16 cellular contexts compared by ENCODE assay signal in the genomic region with DNA sequence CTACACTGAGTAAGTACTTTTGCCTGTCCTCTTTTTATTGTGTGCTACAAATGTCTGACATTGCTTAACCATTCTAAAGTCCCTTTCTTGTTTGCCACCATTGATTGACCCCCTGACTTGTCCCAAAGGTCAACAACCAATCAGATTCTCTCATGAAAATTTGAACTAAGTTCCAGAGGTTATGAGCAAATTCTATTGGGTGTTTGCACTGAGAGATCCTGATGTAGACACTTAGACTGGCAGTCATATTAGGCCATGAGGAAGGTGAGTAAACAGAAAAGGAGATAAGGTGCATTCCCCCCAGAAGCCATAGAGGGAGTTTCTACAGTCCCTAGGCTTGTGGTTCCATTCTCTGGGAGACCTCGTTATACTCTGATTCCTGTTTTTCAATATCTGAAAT.
DNase-seq lines count a peak whose midpoint lies in the region; ATAC-seq and TF ChIP-seq lines count a peak whose summit lies in the region.
"Had no signal": no experiment of that assay in that cellular context is flagged by ENCODE, and none has a peak within 500 bp of the region (broad histone marks: within the 10 kb centered on the region; RNA-seq: fewer than 3 reads in every experiment).

No MANE protein-coding gene starts in this region.

- no peak overlapping the region for H3K9ac ChIP-seq in liver (ENCODE audit: low read depth in 1 of 2, low read length in 2 of 2)

- 25% methylated on average over 1 of the region's 1 CpG for WGBS in liver

- TF ChIP-seq CTCF in liver (IDR thresholded peaks at IDR 0.05; ENCODE audit: low read depth, low read length, missing input control), result no peak

- no peak overlapping the region for H3K4me3 ChIP-seq in liver (ENCODE audit: low read depth in 1 of 3, low read length in 3 of 3)
- H3K4me3 ChIP-seq: GM12878, GM23338 had no signal

- no peak for ATAC-seq in HG02981 (IDR thresholded peaks at IDR 0.05; ENCODE audit: unreplicated experiment)
- no peak for ATAC-seq in GM19035 (IDR thresholded peaks at IDR 0.05; ENCODE audit: unreplicated experiment)
- ATAC-seq: CD8-positive, alpha-beta T cell; GM12878; GM23338 had no signal

- H3K27ac ChIP-seq in liver (ENCODE audit: low read depth in 1 of 2, low read length in 2 of 2), result peak overlapping the region in 1 of 2 donors; percentile 40
- H3K27ac ChIP-seq: 22Rv1, HL-60 had no signal

- H3K27me3 ChIP-seq in liver (ENCODE audit: control insufficient read depth in 4 of 4, insufficient read depth in 4 of 4, low read length in 3 of 4), result no peaks in the 10 kb centered on the region

- no peaks in the 10 kb centered on the region for H3K36me3 ChIP-seq in liver (ENCODE audit: control insufficient read depth in 4 of 4, insufficient read depth in 3 of 4, low read depth in 1 of 4, low read length in 3 of 4)

- no peaks in the 10 kb centered on the region for H3K9me3 ChIP-seq in liver (ENCODE audit: control insufficient read depth in 4 of 4, low read length in 3 of 4)

- DNase-seq in NCI-H82 (lab: John Stamatoyannopoulos, UW) (peak; percentile 1), NCI-H82 treated with DMSO at 0.1 percent for 48 hours (lab: John Stamatoyannopoulos, UW; ENCODE audit: unreplicated experiment) (no peak), SW480 (ENCODE audit: low spot score) (peak; percentile 31), NCI-H146 treated with DMSO at 0.1 percent for 48 hours (lab: John Stamatoyannopoulos, UW; ENCODE audit: unreplicated experiment) (no peak)
- DNase-seq: CD8-positive, alpha-beta T cell; COR-L47; DMS53; GF-D8; H7 had no signal

- peak; percentile 59 to 65 for TF ChIP-seq RAD21 in liver (IDR thresholded peaks at IDR 0.05)

- peaks cover 9 to 37% (median 29%) of the 10 kb centered on the region in 4 donors for H3K4me1 ChIP-seq in liver (ENCODE audit: control insufficient read depth in 4 of 4, insufficient read depth in 4 of 4, low read length in 3 of 4)

TF ChIP-seq in liver, 16 proteins besides CTCF, POLR2A, EP300 and RAD21:
- TF ChIP-seq HNF4G (IDR thresholded peaks at IDR 0.05) (peak; percentile 82), EGR1 (IDR thresholded peaks at IDR 0.05; ENCODE audit: low read depth in 2 of 2) (peak in 1 of 2 donors; percentile 61), FOXA2 (IDR thresholded peaks at IDR 0.05) (peak; percentile 87), FOXA1 (IDR thresholded peaks at IDR 0.05) (peak; percentile 91), YY1 (IDR thresholded peaks at IDR 0.05) (peak; percentile 95), RXRA (IDR thresholded peaks at IDR 0.05) (peak; percentile 90 to 96), NR2F2 (IDR thresholded peaks at IDR 0.05) (peak; percentile 51), TAF1 (conservative IDR thresholded peaks at IDR 0.05) (no peak), JUND (IDR thresholded peaks at IDR 0.05) (peak; percentile 61 to 79), ATF3 (IDR thresholded peaks at IDR 0.05) (no peak), REST (IDR thresholded peaks at IDR 0.05) (peak; percentile 87), SP1 (IDR thresholded peaks at IDR 0.05) (peak; percentile 87), HNF4A (conservative IDR thresholded peaks at IDR 0.05) (peak; percentile 94 to 97)
- TF ChIP-seq, protein P1, sequence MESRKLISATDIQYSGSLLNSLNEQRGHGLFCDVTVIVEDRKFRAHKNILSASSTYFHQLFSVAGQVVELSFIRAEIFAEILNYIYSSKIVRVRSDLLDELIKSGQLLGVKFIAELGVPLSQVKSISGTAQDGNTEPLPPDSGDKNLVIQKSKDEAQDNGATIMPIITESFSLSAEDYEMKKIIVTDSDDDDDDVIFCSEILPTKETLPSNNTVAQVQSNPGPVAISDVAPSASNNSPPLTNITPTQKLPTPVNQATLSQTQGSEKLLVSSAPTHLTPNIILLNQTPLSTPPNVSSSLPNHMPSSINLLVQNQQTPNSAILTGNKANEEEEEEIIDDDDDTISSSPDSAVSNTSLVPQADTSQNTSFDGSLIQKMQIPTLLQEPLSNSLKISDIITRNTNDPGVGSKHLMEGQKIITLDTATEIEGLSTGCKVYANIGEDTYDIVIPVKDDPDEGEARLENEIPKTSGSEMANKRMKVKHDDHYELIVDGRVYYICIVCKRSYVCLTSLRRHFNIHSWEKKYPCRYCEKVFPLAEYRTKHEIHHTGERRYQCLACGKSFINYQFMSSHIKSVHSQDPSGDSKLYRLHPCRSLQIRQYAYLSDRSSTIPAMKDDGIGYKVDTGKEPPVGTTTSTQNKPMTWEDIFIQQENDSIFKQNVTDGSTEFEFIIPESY (IDR thresholded peaks at IDR 0.05), result no peak
- TF ChIP-seq, protein P2, sequence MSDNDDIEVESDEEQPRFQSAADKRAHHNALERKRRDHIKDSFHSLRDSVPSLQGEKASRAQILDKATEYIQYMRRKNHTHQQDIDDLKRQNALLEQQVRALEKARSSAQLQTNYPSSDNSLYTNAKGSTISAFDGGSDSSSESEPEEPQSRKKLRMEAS (IDR thresholded peaks at IDR 0.05), result peak; percentile 81

Comparison
In these comparisons a context has a peak if more than half of its experiments do, and no peak if none do; other contexts are left out.
1. DNase-seq: peak in NCI-H82 (single experiment) and SW480 (single experiment); none in NCI-H82 treated with DMSO at 0.1 percent for 48 hours (single experiment) and NCI-H146 treated with DMSO at 0.1 percent for 48 hours (single experiment).